Comparison of ENCODE assay signal across 16 cellular contexts in the genomic region with DNA sequence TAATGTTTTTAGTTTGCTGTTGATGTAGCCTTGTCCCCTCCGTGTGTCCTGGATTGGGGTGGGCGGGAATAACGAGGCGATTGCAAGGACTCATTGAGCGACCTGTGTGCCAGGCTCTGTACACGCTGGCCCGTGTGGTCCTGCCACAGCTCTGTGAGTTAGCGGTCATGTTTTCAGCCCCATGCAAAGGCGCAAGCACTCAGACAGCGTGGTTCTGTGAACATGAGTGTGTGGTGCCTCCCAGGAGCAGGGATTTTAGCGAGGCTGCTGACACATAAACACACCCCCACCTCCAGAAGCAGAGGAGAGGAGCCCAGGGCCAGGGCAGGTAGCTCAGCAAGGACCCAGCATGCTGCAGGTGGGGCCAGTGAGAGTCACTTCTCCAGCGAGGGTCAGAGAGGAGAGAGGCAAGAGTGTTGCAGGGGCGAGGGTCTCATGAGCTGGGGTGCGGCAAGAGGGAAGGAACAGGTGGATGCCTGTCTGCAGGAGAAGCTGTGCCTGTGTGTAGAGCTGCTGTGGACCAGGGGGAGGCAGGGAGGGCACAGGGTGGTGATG.
DNase-seq lines count a peak whose midpoint lies in the region; ATAC-seq and TF ChIP-seq lines count a peak whose summit lies in the region.
"Had no signal": no experiment of that assay in that cellular context is flagged by ENCODE, and none has a peak within 500 bp of the region (broad histone marks: within the 10 kb centered on the region; RNA-seq: fewer than 3 reads in every experiment).

No MANE protein-coding gene starts in this region.

- H2AK5ac ChIP-seq in neuronal stem cell (ENCODE audit: low read depth, low read length) = peak overlapping the region; percentile 81

- ATAC-seq in heart left ventricle (no peak), SK-N-SH treated with all-trans-retinoic acid at 6 μM for 48 hours (no peak)
- ATAC-seq: GM12878 had no signal

- H3K4me2 ChIP-seq in neuronal stem cell (ENCODE audit: insufficient read depth, low read length, poor library complexity, severe bottlenecking) = no peak overlapping the region

- H3K23ac ChIP-seq in neuronal stem cell (ENCODE audit: low read depth, low read length, poor library complexity) = peak overlapping the region; percentile 73

- no peak overlapping the region for H2BK120ac ChIP-seq in neuronal stem cell (ENCODE audit: low read depth, low read length)

- H3K18ac ChIP-seq in neuronal stem cell (ENCODE audit: low read length) = peak overlapping the region; percentile 71

- peak overlapping the region; percentile 41 for H2BK12ac ChIP-seq in neuronal stem cell (ENCODE audit: low read length)

- H3K4me3 Mint-ChIP-seq in glutamatergic neuron (ENCODE audit: unreplicated experiment) (peak overlapping the region; percentile 45), osteocyte (ENCODE audit: unreplicated experiment) (no peak overlapping the region)

- DNase-seq in cardiac septum (ENCODE audit: low spot score) = peak; percentile 38
- DNase-seq in heart left ventricle = no peak
- no peak for DNase-seq in glutamatergic neuron
- DNase-seq in neuronal stem cell (ENCODE audit: low spot score) = no peak
- DNase-seq in stimulated activated CD4-positive, alpha-beta T cell treated with anti-CD3 and anti-CD28 coated beads, Interleukin-15, amount 100 ng/mL, for 24 hours = no peak
- no peak for DNase-seq in osteocyte (ENCODE audit: extremely low spot score, unreplicated experiment)
- no peak for DNase-seq in cerebellar nuclear complex (lab: John Stamatoyannopoulos, UW)
- DNase-seq: Caco-2, MG63, NCI-H1105, NCI-H1694 treated with DMSO at 0.1 percent for 48 hours, NCI-H345, NCI-H526 treated with DMSO at 0.1 percent for 48 hours had no signal

- no peak overlapping the region for H3K14ac ChIP-seq in neuronal stem cell (ENCODE audit: low read length)

- H2AFZ ChIP-seq in neuronal stem cell (ENCODE audit: low read length) = no peak overlapping the region

- H3K36me3 ChIP-seq in heart left ventricle = no peaks in the 10 kb centered on the region
- H3K36me3 ChIP-seq in neuronal stem cell (replicated peaks in 1 of 2; ENCODE audit: control insufficient read depth in 2 of 2, insufficient read depth in 2 of 2, low read length in 2 of 2) = no peaks in the 10 kb centered on the region
- H3K36me3 ChIP-seq: MG63 had no signal

- H3K36me3 Mint-ChIP-seq in glutamatergic neuron (ENCODE audit: unreplicated experiment) (no peaks in the 10 kb centered on the region), osteocyte (ENCODE audit: unreplicated experiment) (peaks cover 2% of the 10 kb centered on the region)

- H3K4me3 ChIP-seq in heart left ventricle (no peak overlapping the region), neuronal stem cell (ENCODE audit: low read length in 2 of 2) (no peak overlapping the region)
- H3K4me3 ChIP-seq: GM12878, MG63 had no signal

- H2BK15ac ChIP-seq in neuronal stem cell (ENCODE audit: low read length) = peak overlapping the region; percentile 55

- H3K4me1 Mint-ChIP-seq in glutamatergic neuron (ENCODE audit: low read depth, unreplicated experiment) (peaks cover 6% of the 10 kb centered on the region), osteocyte (ENCODE audit: unreplicated experiment) (peaks cover 9% of the 10 kb centered on the region)

- TF ChIP-seq POLR2A in heart left ventricle (IDR thresholded peaks at IDR 0.05) = no peak

- peak overlapping the region; percentile 50 for H3K9ac ChIP-seq in neuronal stem cell (ENCODE audit: low read depth, low read length, poor library complexity)

- H3K4me1 ChIP-seq in heart left ventricle = peaks cover 0 to 14% (median 0%) of the 10 kb centered on the region in 12 donors
- H3K4me1 ChIP-seq in neuronal stem cell (ENCODE audit: control insufficient read depth in 2 of 2, insufficient read depth in 1 of 2, low read depth in 1 of 2, low read length in 2 of 2) = peaks cover 0 to 2% of the 10 kb centered on the region in 2 donors
- H3K4me1 ChIP-seq: Caco-2 had no signal

- H3K27me3 Mint-ChIP-seq in glutamatergic neuron (ENCODE audit: unreplicated experiment) = peaks cover 6% of the 10 kb centered on the region
- no peaks in the 10 kb centered on the region for H3K27me3 Mint-ChIP-seq in osteocyte (ENCODE audit: unreplicated experiment)

- no peak overlapping the region for H2BK5ac ChIP-seq in neuronal stem cell (ENCODE audit: low read length)

- H4K91ac ChIP-seq in neuronal stem cell (ENCODE audit: low read depth, low read length, poor library complexity) = no peak overlapping the region

- H3K27me3 ChIP-seq in heart left ventricle (no peaks in the 10 kb centered on the region), neuronal stem cell (ENCODE audit: control insufficient read depth in 3 of 3, insufficient read depth in 3 of 3, low read depth in 1 of 3, low read length in 3 of 3) (no peaks in the 10 kb centered on the region)
- H3K27me3 ChIP-seq: MG63 had no signal

- H3K9me3 Mint-ChIP-seq in glutamatergic neuron (ENCODE audit: unreplicated experiment) (peaks cover 4% of the 10 kb centered on the region), osteocyte (ENCODE audit: unreplicated experiment) (no peaks in the 10 kb centered on the region)

- 88 to 93% (median 90%) methylated on average over 14 of the region's 14 CpGs for WGBS in heart left ventricle, 4 donors
- no CpG with 5 or more reads among the region's 14 CpGs for WGBS in neuronal stem cell (ENCODE audit: extremely low coverage in 2 of 2, insufficient read length in 2 of 2, insufficient replicate concordance in 1 of 2), 2 donors

- H3K27ac Mint-ChIP-seq in glutamatergic neuron (ENCODE audit: unreplicated experiment) (no peak overlapping the region), osteocyte (ENCODE audit: unreplicated experiment) (no peak overlapping the region)

- H4K8ac ChIP-seq in neuronal stem cell (ENCODE audit: low read depth, low read length) = peak overlapping the region; percentile 82

- TF ChIP-seq CTCF in heart left ventricle (IDR thresholded peaks at IDR 0.05) = no peak
- no peak for TF ChIP-seq CTCF in glutamatergic neuron (IDR thresholded peaks at IDR 0.05; ENCODE audit: partially characterized antibody, unreplicated experiment)
- no peak for TF ChIP-seq CTCF in osteocyte (IDR thresholded peaks at IDR 0.05)

- no peaks in the 10 kb centered on the region for H3K79me1 ChIP-seq in neuronal stem cell (ENCODE audit: low read depth, low read length)

- intact Hi-C loops in cardiac septum (cut with DNase I) = no loop called here
- intact Hi-C loops in heart left ventricle (cut with DNase I) = no loop called here

- H3K4ac ChIP-seq in neuronal stem cell (ENCODE audit: low read length) = no peak overlapping the region

- H3K9me3 ChIP-seq in heart left ventricle (no peaks in the 10 kb centered on the region), neuronal stem cell (replicated peaks in 1 of 2; ENCODE audit: control insufficient read depth in 2 of 2, insufficient read depth in 1 of 2, low read depth in 1 of 2, low read length in 2 of 2) (no peaks in the 10 kb centered on the region)
- H3K9me3 ChIP-seq: Caco-2, MG63 had no signal

- no peak overlapping the region for H3K27ac ChIP-seq in heart left ventricle
- H3K27ac ChIP-seq in neuronal stem cell (replicated peaks; ENCODE audit: low read length) = no peak overlapping the region
- H3K27ac ChIP-seq: C4-2B had no signal

TF ChIP-seq in SK-N-SH treated with all-trans-retinoic acid at 6 μM for 48 hours, 23 proteins besides CTCF, POLR2A, EP300 and RAD21 (continues in another document):
- TF ChIP-seq, protein P1, sequence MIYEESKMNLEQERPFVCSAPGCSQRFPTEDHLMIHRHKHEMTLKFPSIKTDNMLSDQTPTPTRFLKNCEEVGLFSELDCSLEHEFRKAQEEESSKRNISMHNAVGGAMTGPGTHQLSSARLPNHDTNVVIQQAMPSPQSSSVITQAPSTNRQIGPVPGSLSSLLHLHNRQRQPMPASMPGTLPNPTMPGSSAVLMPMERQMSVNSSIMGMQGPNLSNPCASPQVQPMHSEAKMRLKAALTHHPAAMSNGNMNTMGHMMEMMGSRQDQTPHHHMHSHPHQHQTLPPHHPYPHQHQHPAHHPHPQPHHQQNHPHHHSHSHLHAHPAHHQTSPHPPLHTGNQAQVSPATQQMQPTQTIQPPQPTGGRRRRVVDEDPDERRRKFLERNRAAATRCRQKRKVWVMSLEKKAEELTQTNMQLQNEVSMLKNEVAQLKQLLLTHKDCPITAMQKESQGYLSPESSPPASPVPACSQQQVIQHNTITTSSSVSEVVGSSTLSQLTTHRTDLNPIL (CRISPR knock-in tag; IDR thresholded peaks at IDR 0.05; ENCODE audit: low read depth) = no peak
- TF ChIP-seq ZNF565 (CRISPR knock-in tag; conservative IDR thresholded peaks at IDR 0.05; ENCODE audit: low read depth) (no peak), RARB (CRISPR knock-in tag; IDR thresholded peaks at IDR 0.05) (no peak), PPARA (CRISPR knock-in tag; IDR thresholded peaks at IDR 0.05; ENCODE audit: borderline replicate concordance) (no peak), SNAI2 (CRISPR knock-in tag; IDR thresholded peaks at IDR 0.05) (no peak)
- TF ChIP-seq, protein P2, sequence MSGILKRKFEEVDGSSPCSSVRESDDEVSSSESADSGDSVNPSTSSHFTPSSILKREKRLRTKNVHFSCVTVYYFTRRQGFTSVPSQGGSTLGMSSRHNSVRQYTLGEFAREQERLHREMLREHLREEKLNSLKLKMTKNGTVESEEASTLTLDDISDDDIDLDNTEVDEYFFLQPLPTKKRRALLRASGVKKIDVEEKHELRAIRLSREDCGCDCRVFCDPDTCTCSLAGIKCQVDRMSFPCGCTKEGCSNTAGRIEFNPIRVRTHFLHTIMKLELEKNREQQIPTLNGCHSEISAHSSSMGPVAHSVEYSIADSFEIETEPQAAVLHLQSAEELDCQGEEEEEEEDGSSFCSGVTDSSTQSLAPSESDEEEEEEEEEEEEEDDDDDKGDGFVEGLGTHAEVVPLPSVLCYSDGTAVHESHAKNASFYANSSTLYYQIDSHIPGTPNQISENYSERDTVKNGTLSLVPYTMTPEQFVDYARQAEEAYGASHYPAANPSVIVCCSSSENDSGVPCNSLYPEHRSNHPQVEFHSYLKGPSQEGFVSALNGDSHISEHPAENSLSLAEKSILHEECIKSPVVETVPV (CRISPR knock-in tag; IDR thresholded peaks at IDR 0.05) = no peak
- TF ChIP-seq, protein P3, sequence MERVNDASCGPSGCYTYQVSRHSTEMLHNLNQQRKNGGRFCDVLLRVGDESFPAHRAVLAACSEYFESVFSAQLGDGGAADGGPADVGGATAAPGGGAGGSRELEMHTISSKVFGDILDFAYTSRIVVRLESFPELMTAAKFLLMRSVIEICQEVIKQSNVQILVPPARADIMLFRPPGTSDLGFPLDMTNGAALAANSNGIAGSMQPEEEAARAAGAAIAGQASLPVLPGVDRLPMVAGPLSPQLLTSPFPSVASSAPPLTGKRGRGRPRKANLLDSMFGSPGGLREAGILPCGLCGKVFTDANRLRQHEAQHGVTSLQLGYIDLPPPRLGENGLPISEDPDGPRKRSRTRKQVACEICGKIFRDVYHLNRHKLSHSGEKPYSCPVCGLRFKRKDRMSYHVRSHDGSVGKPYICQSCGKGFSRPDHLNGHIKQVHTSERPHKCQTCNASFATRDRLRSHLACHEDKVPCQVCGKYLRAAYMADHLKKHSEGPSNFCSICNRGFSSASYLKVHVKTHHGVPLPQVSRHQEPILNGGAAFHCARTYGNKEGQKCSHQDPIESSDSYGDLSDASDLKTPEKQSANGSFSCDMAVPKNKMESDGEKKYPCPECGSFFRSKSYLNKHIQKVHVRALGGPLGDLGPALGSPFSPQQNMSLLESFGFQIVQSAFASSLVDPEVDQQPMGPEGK (CRISPR knock-in tag; IDR thresholded peaks at IDR 0.05; ENCODE audit: borderline replicate concordance) = no peak
